1 cellular context compared by ENCODE assay signal in genomic region chr1:8878448-8879347, GRCh38.
TF ChIP-seq lines count a peak whose summit lies in the region.

Gene ENO1 (minus strand): TSS chr1:8878686. CDS start chr1:8874908, 3,778 bp downstream.

TF ChIP-seq in K562, 482 proteins besides CTCF, POLR2A, EP300 and RAD21 (continued from another document and continues in another):
- peak; percentile 88; the same call in 1 of the 2 replicates for TF ChIP-seq ZNF224 (CRISPR knock-in tag; IDR thresholded peaks at IDR 0.05)
- TF ChIP-seq TSHZ1 (CRISPR knock-in tag; IDR thresholded peaks at IDR 0.05) = no peak
- peak; percentile 92; the same call in 1 of the 2 replicates for TF ChIP-seq EP400 (IDR thresholded peaks at IDR 0.05)
- peak; percentile 80 for TF ChIP-seq RB1 (IDR thresholded peaks at IDR 0.05; ENCODE audit: low read depth)
- TF ChIP-seq NR2C2 (CRISPR knock-in tag; IDR thresholded peaks at IDR 0.05) = peak; percentile 92
- peak; percentile 81 for TF ChIP-seq NR2C2 (tag; IDR thresholded peaks at IDR 0.05)
- TF ChIP-seq PCBP1 (IDR thresholded peaks at IDR 0.05; ENCODE audit: low read depth, low read length, poor library complexity, severe bottlenecking) = peak; percentile 88
- TF ChIP-seq CBX8 (IDR thresholded peaks at IDR 0.05; ENCODE audit: borderline replicate concordance, extremely low read depth, low read depth, low read length, poor library complexity, severe bottlenecking) = no peak
- peak; percentile 64; the same call in 1 of the 2 replicates for TF ChIP-seq ZBTB49 (CRISPR knock-in tag; IDR thresholded peaks at IDR 0.05; ENCODE audit: borderline replicate concordance)
- TF ChIP-seq ZNF512 (tag; IDR thresholded peaks at IDR 0.05) = no peak
- peak; percentile 73 for TF ChIP-seq NEUROD1 (IDR thresholded peaks at IDR 0.05; ENCODE audit: borderline replicate concordance, low read depth, low read length, partially characterized antibody)
- no peak for TF ChIP-seq PHF21A (IDR thresholded peaks at IDR 0.05; ENCODE audit: borderline replicate concordance, low read depth)
- TF ChIP-seq STAT5B (CRISPR knock-in tag; IDR thresholded peaks at IDR 0.05) = no peak
- peak; percentile 93 for TF ChIP-seq SMAD1 (IDR thresholded peaks at IDR 0.05; ENCODE audit: low read depth, low read length, partially characterized antibody)
- TF ChIP-seq AFF4 (CRISPR knock-in tag; IDR thresholded peaks at IDR 0.05) = peak; percentile 97; the same call in 1 of the 2 replicates
- peak; percentile 91 for TF ChIP-seq EGR1 (conservative IDR thresholded peaks at IDR 0.05)
- TF ChIP-seq EHMT2 (IDR thresholded peaks at IDR 0.05) = no peak
- peak; percentile 100 for TF ChIP-seq FOXP1 (CRISPR knock-in tag; IDR thresholded peaks at IDR 0.05)
- peak; percentile 66; the same call in 1 of the 2 replicates for TF ChIP-seq ELF2 (CRISPR knock-in tag; IDR thresholded peaks at IDR 0.05)
- no peak for TF ChIP-seq NCOA2 (IDR thresholded peaks at IDR 0.05; ENCODE audit: partially characterized antibody in 2 of 2)
- no peak for TF ChIP-seq ZNF507 (tag; conservative IDR thresholded peaks at IDR 0.05)
- no peak for TF ChIP-seq FOXJ2 (tag; IDR thresholded peaks at IDR 0.05)
- no peak for TF ChIP-seq PHB2 (IDR thresholded peaks at IDR 0.05; ENCODE audit: low read depth)
- no peak for TF ChIP-seq HDGF (IDR thresholded peaks at IDR 0.05)
- TF ChIP-seq HOXB6 (CRISPR knock-in tag; IDR thresholded peaks at IDR 0.05; ENCODE audit: borderline replicate concordance) = peak; percentile 60; the same call in 1 of the 2 replicates
- TF ChIP-seq ZNF586 (CRISPR knock-in tag; conservative IDR thresholded peaks at IDR 0.05) = no peak
- TF ChIP-seq ZFX (CRISPR knock-in tag; IDR thresholded peaks at IDR 0.05) = peak; percentile 88
- no peak for TF ChIP-seq BRCA1 (IDR thresholded peaks at IDR 0.05)
- TF ChIP-seq BRCA1 (CRISPR knock-in tag; IDR thresholded peaks at IDR 0.05) = no peak; the same call in 1 of the 2 replicates
- no peak for TF ChIP-seq WHSC1 (IDR thresholded peaks at IDR 0.05; ENCODE audit: low read length)
- no peak for TF ChIP-seq AFF1 (IDR thresholded peaks at IDR 0.05; ENCODE audit: low read depth in 1 of 2, partially characterized antibody in 2 of 2)
- no peak for TF ChIP-seq PTTG1 (tag; IDR thresholded peaks at IDR 0.05; ENCODE audit: low read depth)
- TF ChIP-seq DNMT1 (IDR thresholded peaks at IDR 0.05) = no peak
- TF ChIP-seq HNRNPUL1 (IDR thresholded peaks at IDR 0.05; ENCODE audit: low read length) = no peak
- TF ChIP-seq ZNF766 (CRISPR knock-in tag; conservative IDR thresholded peaks at IDR 0.05) = peak; percentile 22; the same call in 1 of the 2 replicates
- no peak for TF ChIP-seq ARHGAP35 (IDR thresholded peaks at IDR 0.05; ENCODE audit: partially characterized antibody)
- TF ChIP-seq HBP1 (CRISPR knock-in tag; IDR thresholded peaks at IDR 0.05) = no peak; the same call in 1 of the 2 replicates
- no peak for TF ChIP-seq BCOR (IDR thresholded peaks at IDR 0.05)
- peak; percentile 68; the same call in 1 of the 2 replicates for TF ChIP-seq SRSF1 (IDR thresholded peaks at IDR 0.05; ENCODE audit: low read depth, low read length)
- no peak for TF ChIP-seq ZNF239 (CRISPR knock-in tag; IDR thresholded peaks at IDR 0.05)
- TF ChIP-seq ZNF134 (CRISPR knock-in tag; conservative IDR thresholded peaks at IDR 0.05) = no peak
- TF ChIP-seq ZNF77 (CRISPR knock-in tag; IDR thresholded peaks at IDR 0.05) = no peak
- 0 out of 2 replicates have a peak, but pooled peaks have one; percentile 45 for TF ChIP-seq RUNX1 (IDR thresholded peaks at IDR 0.05; ENCODE audit: low read depth)
- TF ChIP-seq TCF3 (CRISPR knock-in tag; IDR thresholded peaks at IDR 0.05) = peak; percentile 34; the same call in 1 of the 2 replicates
- TF ChIP-seq BRD9 (IDR thresholded peaks at IDR 0.05; ENCODE audit: low read depth, partially characterized antibody) = no peak
- TF ChIP-seq ZNF12 (CRISPR knock-in tag; IDR thresholded peaks at IDR 0.05) = peak; percentile 85
- TF ChIP-seq ZNF79 (CRISPR knock-in tag; IDR thresholded peaks at IDR 0.05; ENCODE audit: low read depth) = no peak
- TF ChIP-seq ZBTB26 (CRISPR knock-in tag; IDR thresholded peaks at IDR 0.05) = peak; percentile 62; the same call in 1 of the 2 replicates
- no peak for TF ChIP-seq ZNF551 (CRISPR knock-in tag; IDR thresholded peaks at IDR 0.05)
- no peak for TF ChIP-seq MAFF (IDR thresholded peaks at IDR 0.05; ENCODE audit: low read length)
- peak; percentile 91 for TF ChIP-seq TAF7 (tag; IDR thresholded peaks at IDR 0.05)
- TF ChIP-seq TSC22D4 (tag; IDR thresholded peaks at IDR 0.05) = no peak
- TF ChIP-seq BDP1 (IDR thresholded peaks at IDR 0.05; ENCODE audit: insufficient read depth, insufficient read length) = no peak
- no peak for TF ChIP-seq MTA2 (IDR thresholded peaks at IDR 0.05; ENCODE audit: low read depth)
- no peak for TF ChIP-seq TEAD4 (IDR thresholded peaks at IDR 0.05; ENCODE audit: low read length)
- TF ChIP-seq TEAD4 (CRISPR knock-in tag; IDR thresholded peaks at IDR 0.05; ENCODE audit: borderline replicate concordance) = peak; percentile 98
- no peak for TF ChIP-seq MEF2A (IDR thresholded peaks at IDR 0.05; ENCODE audit: control insufficient read depth, low read depth, low read length)
